In genomic region chr5:93331864-93332263, GRCh38 we compare ENCODE assay signal across 19 cellular contexts.
A peak's percentile ranks its signal among the peaks of the same experiment; 100 is the strongest.
DNase-seq lines count a peak whose midpoint lies in the region; ATAC-seq and TF ChIP-seq lines count a peak whose summit lies in the region.
"Had no signal": no experiment of that assay in that cellular context is flagged by ENCODE, and none has a peak within 500 bp of the region (broad histone marks: within the 10 kb centered on the region; RNA-seq: fewer than 3 reads in every experiment).

No MANE protein-coding gene starts in this region.

- H3K4me3 ChIP-seq in heart left ventricle (no peak overlapping the region), neural progenitor cell (no peak overlapping the region), adrenal gland (no peak overlapping the region)
- H3K4me3 ChIP-seq: Peyer's patch had no signal

- H3K4me1 ChIP-seq in heart left ventricle (peaks cover 0 to 7% (median 0%) of the 10 kb centered on the region in 12 donors), neural progenitor cell (peaks cover 8% of the 10 kb centered on the region), adrenal gland (replicated peaks in 1 of 2) (no peaks in the 10 kb centered on the region)
- H3K4me1 ChIP-seq: Peyer's patch had no signal

- TF ChIP-seq POLR2A in heart left ventricle (IDR thresholded peaks at IDR 0.05) (no peak), adrenal gland (IDR thresholded peaks at IDR 0.05) (no peak)

- H3K4me3 Mint-ChIP-seq in neural progenitor cell, result no peak overlapping the region
- H3K4me3 Mint-ChIP-seq: CD8-positive, alpha-beta T cell had no signal

- ATAC-seq in Right ventricle myocardium superior (ENCODE audit: poor library complexity) (peak; percentile 87), heart left ventricle (peak in 3 of 4 donors; percentile 64 to 91 (median 68)), HG03159 (IDR thresholded peaks at IDR 0.05; ENCODE audit: unreplicated experiment) (no peak)
- ATAC-seq: CD8-positive, alpha-beta T cell had no signal

- no peak overlapping the region for H3K4me2 ChIP-seq in neural progenitor cell

- no peaks in the 10 kb centered on the region for H3K9me3 Mint-ChIP-seq in neural progenitor cell
- H3K9me3 Mint-ChIP-seq: CD8-positive, alpha-beta T cell had no signal

- WGBS in heart left ventricle, 4 donors, result 54 to 58% (median 56%) methylated on average over 3 of the region's 3 CpGs
- 67 to 95% (median 83%) methylated on average over 3 of the region's 3 CpGs for WGBS in adrenal gland, 4 donors

- no peaks in the 10 kb centered on the region for H3K79me2 ChIP-seq in neural progenitor cell (ENCODE audit: low read depth)

- H3K9me3 ChIP-seq in heart left ventricle (no peaks in the 10 kb centered on the region), neural progenitor cell (ENCODE audit: low read depth) (no peaks in the 10 kb centered on the region), adrenal gland (replicated peaks in 1 of 3) (no peaks in the 10 kb centered on the region)
- H3K9me3 ChIP-seq: Peyer's patch had no signal

- DNase-seq in Right ventricle myocardium superior (no peak), cardiac septum (ENCODE audit: low spot score) (no peak), heart left ventricle (no peak), neural progenitor cell (ENCODE audit: low spot score) (no peak), DMS53 (lab: John Stamatoyannopoulos, UW) (no peak), HuH-7 (ENCODE audit: low spot score) (no peak), adrenal gland (no peak)
- DNase-seq: AML-193; C1 segment of cervical spinal cord; Calu3; CD8-positive, alpha-beta T cell; Karpas-422; MV-4-11; NCI-H1105 treated with DMSO at 0.1 percent for 48 hours; NCI-H2029 treated with DMSO at 0.1 percent for 48 hours; NCI-H446; NCI-H526; Peyer's patch had no signal

- H4K20me1 ChIP-seq in neural progenitor cell (ENCODE audit: low read depth), result no peaks in the 10 kb centered on the region

- no peaks in the 10 kb centered on the region for H3F3A ChIP-seq in neural progenitor cell (ENCODE audit: low read depth)

- no peaks in the 10 kb centered on the region for H3K36me3 Mint-ChIP-seq in neural progenitor cell
- H3K36me3 Mint-ChIP-seq: CD8-positive, alpha-beta T cell had no signal

- H3K4me1 Mint-ChIP-seq in neural progenitor cell, result no peaks in the 10 kb centered on the region

- H3K27me3 ChIP-seq in heart left ventricle, result no peaks in the 10 kb centered on the region
- no peaks in the 10 kb centered on the region for H3K27me3 ChIP-seq in neural progenitor cell
- no peaks in the 10 kb centered on the region for H3K27me3 ChIP-seq in adrenal gland
- H3K27me3 ChIP-seq: Peyer's patch had no signal

- no peaks in the 10 kb centered on the region for H3K36me3 ChIP-seq in heart left ventricle
- no peaks in the 10 kb centered on the region for H3K36me3 ChIP-seq in neural progenitor cell
- H3K36me3 ChIP-seq in adrenal gland (replicated peaks in 1 of 2), result no peaks in the 10 kb centered on the region
- H3K36me3 ChIP-seq: Peyer's patch had no signal

- no peak overlapping the region for H3K27ac ChIP-seq in heart left ventricle
- H3K27ac ChIP-seq in neural progenitor cell, result no peak overlapping the region
- no peak overlapping the region for H3K27ac ChIP-seq in adrenal gland
- H3K27ac ChIP-seq: Peyer's patch had no signal

- TF ChIP-seq CTCF in heart left ventricle (IDR thresholded peaks at IDR 0.05), result no peak
- TF ChIP-seq CTCF in neural progenitor cell (IDR thresholded peaks at IDR 0.05), result no peak
- TF ChIP-seq CTCF in adrenal gland (IDR thresholded peaks at IDR 0.05), result no peak

- H3K9ac ChIP-seq in neural progenitor cell, result no peak overlapping the region

- intact Hi-C loops in Right ventricle myocardium superior (cut with DNase I), result no loop called here
- intact Hi-C loops in cardiac septum (cut with DNase I), result no loop called here
- intact Hi-C loops in heart left ventricle (cut with DNase I), result no loop called here
- intact Hi-C loops in adrenal gland (cut with DNase I), result no loop called here

- H2AFZ ChIP-seq in neural progenitor cell (replicated peaks), result peak overlapping the region; percentile 15

- no peak overlapping the region for H3K27ac Mint-ChIP-seq in neural progenitor cell
- H3K27ac Mint-ChIP-seq: CD8-positive, alpha-beta T cell had no signal

- H3K27me3 Mint-ChIP-seq in neural progenitor cell (ENCODE audit: insufficient read depth, low read depth), result no peaks in the 10 kb centered on the region
